Comparison of ENCODE assay signal across 23 cellular contexts in the genomic region with DNA sequence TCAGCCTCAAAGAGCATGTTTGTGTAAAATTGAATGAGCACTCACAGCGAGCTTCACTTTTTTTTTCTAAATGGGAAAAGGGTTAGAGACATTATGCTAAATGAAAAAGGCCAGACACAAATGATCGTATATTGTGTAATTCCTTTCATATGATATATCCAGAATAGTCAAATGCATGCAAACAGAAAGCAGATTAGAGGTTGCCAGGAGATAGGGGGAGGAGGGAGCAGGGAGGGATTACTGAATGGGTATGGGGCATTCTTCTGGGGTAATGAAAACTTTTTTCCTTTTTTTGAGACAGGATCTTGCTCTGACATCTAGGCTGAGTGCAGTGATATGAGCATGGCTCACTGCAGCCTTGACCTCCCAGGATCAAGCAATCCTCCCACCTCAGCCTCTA.
"Had no signal": no experiment of that assay in that cellular context is flagged by ENCODE, and none has a peak within 500 bp of the region (broad histone marks: within the 10 kb centered on the region; RNA-seq: fewer than 3 reads in every experiment).

No MANE protein-coding gene starts in this region.

- H3K27me3 Mint-ChIP-seq: dendritic cell treated with granulocyte-macrophage colony-stimulating factor and Interleukin-4, amounts not matched to agents 40 ng/mL and 50 ng/mL, for 4 days had no signal

- H3K9me3 ChIP-seq: colonic mucosa, esophagus squamous epithelium, gastrocnemius medialis had no signal

- DNase-seq: colonic mucosa; cortex of kidney; dermis blood vessel endothelial cell; dorsolateral prefrontal cortex; effector CD4-positive, alpha-beta T cell; effector CD8-positive, alpha-beta T cell; effector memory CD4-positive, alpha-beta T cell; effector memory CD8-positive, alpha-beta T cell; endodermal cell; erythroblast; esophagus squamous epithelium; foreskin keratinocyte; foreskin melanocyte; gastrocnemius medialis; glutamatergic neuron; head of caudate nucleus; heart left ventricle had no signal

- H3K27me3 ChIP-seq: colonic mucosa, dorsolateral prefrontal cortex, esophagus muscularis mucosa, esophagus squamous epithelium, foreskin keratinocyte, gastrocnemius medialis, gastroesophageal sphincter, heart left ventricle had no signal

- H3K27ac ChIP-seq: colonic mucosa, coronary artery, dorsolateral prefrontal cortex, epithelial cell of prostate, esophagus muscularis mucosa, esophagus squamous epithelium, foreskin keratinocyte, gastrocnemius medialis, gastroesophageal sphincter, heart left ventricle had no signal

- H3K9me3 Mint-ChIP-seq: dendritic cell treated with granulocyte-macrophage colony-stimulating factor and Interleukin-4, amounts not matched to agents 40 ng/mL and 50 ng/mL, for 4 days; effector memory CD8-positive, alpha-beta T cell; endodermal cell had no signal

- ATAC-seq: effector memory CD8-positive, alpha-beta T cell; esophagus mucosa; foreskin keratinocyte; gastrocnemius medialis; gastroesophageal sphincter; heart left ventricle had no signal

- H3K27ac Mint-ChIP-seq: dendritic cell treated with granulocyte-macrophage colony-stimulating factor and Interleukin-4, amounts not matched to agents 40 ng/mL and 50 ng/mL, for 4 days; effector memory CD8-positive, alpha-beta T cell; endodermal cell had no signal

- H3K36me3 ChIP-seq: colonic mucosa, esophagus muscularis mucosa, esophagus squamous epithelium, gastrocnemius medialis, gastroesophageal sphincter, heart left ventricle had no signal

- H3K4me3 ChIP-seq: colonic mucosa, coronary artery, dorsolateral prefrontal cortex, esophagus muscularis mucosa, esophagus squamous epithelium, gastrocnemius medialis, gastroesophageal sphincter, heart left ventricle had no signal

- H3K4me3 Mint-ChIP-seq: dendritic cell treated with granulocyte-macrophage colony-stimulating factor and Interleukin-4, amounts not matched to agents 40 ng/mL and 50 ng/mL, for 4 days; effector memory CD8-positive, alpha-beta T cell; endodermal cell had no signal

- H3K4me1 ChIP-seq: colonic mucosa, esophagus muscularis mucosa, esophagus squamous epithelium, gastrocnemius medialis, gastroesophageal sphincter, heart left ventricle had no signal
